Comparison of ENCODE assay signal across 15 cellular contexts in genomic region chr12:6238875-6239274, GRCh38. TPM values are rescaled to one million over a fixed set of nuclear protein-coding genes. Genes with fewer than 3 reads are reported as not detected.
DNase-seq lines count a peak whose midpoint lies in the region; ATAC-seq and TF ChIP-seq lines count a peak whose summit lies in the region.
"Had no signal": no experiment of that assay in that cellular context is flagged by ENCODE, and none has a peak within 500 bp of the region (broad histone marks: within the 10 kb centered on the region; RNA-seq: fewer than 3 reads in every experiment).

No MANE protein-coding gene starts in this region.

- no peak for TF ChIP-seq CTCF in WTC11 (IDR thresholded peaks at IDR 0.05)
- no peak for TF ChIP-seq CTCF in prostate gland (IDR thresholded peaks at IDR 0.05)

- H3K27ac ChIP-seq in prostate gland: peak overlapping the region; percentile 18 to 61
- H3K27ac ChIP-seq: BLaER1 had no signal

- 93% methylated on average over 3 of the region's 3 CpGs for WGBS in prostate gland

- H3K27ac Mint-ChIP-seq in WTC11: no peak overlapping the region; the same call in 1 of the 2 replicates
- no peak overlapping the region for H3K27ac Mint-ChIP-seq in T-helper 2 cell treated with Interferon-gamma antibody and Interleukin-4, amounts not matched to agents 5 μg/mL and 100 μg/mL, for 36 hours
- H3K27ac Mint-ChIP-seq: CD4-positive, CD25-positive, alpha-beta regulatory T cell had no signal

- H3K4me3 ChIP-seq in prostate gland: no peak overlapping the region
- H3K4me3 ChIP-seq: BLaER1, HAP-1 had no signal

- peaks cover 7% of the 10 kb centered on the region for H3K9me3 Mint-ChIP-seq in WTC11
- no peaks in the 10 kb centered on the region for H3K9me3 Mint-ChIP-seq in T-helper 2 cell treated with Interferon-gamma antibody and Interleukin-4, amounts not matched to agents 5 μg/mL and 100 μg/mL, for 36 hours

- CTCF ChIA-PET in WTC11 (lab: Charles Lee): interaction anchor here (1.6 kb wide), 1 partner anchor 43 kb away, joined by 5 read pairs; no protein-coding TSS in a partner anchor

- no peaks in the 10 kb centered on the region for H3K27me3 Mint-ChIP-seq in WTC11 (ENCODE audit: low read depth)
- no peaks in the 10 kb centered on the region for H3K27me3 Mint-ChIP-seq in T-helper 2 cell treated with Interferon-gamma antibody and Interleukin-4, amounts not matched to agents 5 μg/mL and 100 μg/mL, for 36 hours (ENCODE audit: low read depth)
- H3K27me3 Mint-ChIP-seq: CD4-positive, CD25-positive, alpha-beta regulatory T cell had no signal

- peaks cover 34% of the 10 kb centered on the region for H3K4me1 ChIP-seq in prostate gland (replicated peaks)
- H3K4me1 ChIP-seq: HAP-1 had no signal

- H3K36me3 Mint-ChIP-seq in WTC11: peaks cover 60% of the 10 kb centered on the region
- no peaks in the 10 kb centered on the region for H3K36me3 Mint-ChIP-seq in T-helper 2 cell treated with Interferon-gamma antibody and Interleukin-4, amounts not matched to agents 5 μg/mL and 100 μg/mL, for 36 hours (ENCODE audit: low read depth)

- no peak for TF ChIP-seq POLR2A in prostate gland (IDR thresholded peaks at IDR 0.05)

- H3K27me3 ChIP-seq in prostate gland (replicated peaks; ENCODE audit: insufficient read depth): no peaks in the 10 kb centered on the region
- H3K27me3 ChIP-seq: BLaER1 had no signal

- peaks cover 2% of the 10 kb centered on the region; the same call in 1 of the 2 replicates for H3K4me1 Mint-ChIP-seq in WTC11
- H3K4me1 Mint-ChIP-seq in T-helper 2 cell treated with Interferon-gamma antibody and Interleukin-4, amounts not matched to agents 5 μg/mL and 100 μg/mL, for 36 hours (ENCODE audit: low read depth): no peaks in the 10 kb centered on the region

- peak; percentile 63 for DNase-seq in DMS53 (lab: John Stamatoyannopoulos, UW)
- no peak for DNase-seq in DMS53 treated with DMSO at 0.1 percent for 48 hours (lab: John Stamatoyannopoulos, UW; ENCODE audit: unreplicated experiment)
- no peak for DNase-seq in WTC11 (ENCODE audit: low spot score)
- DNase-seq in prostate gland (ENCODE audit: low spot score): no peak
- no peak for DNase-seq in T-helper 2 cell treated with Interferon-gamma antibody and Interleukin-4, amounts not matched to agents 5 μg/mL and 100 μg/mL, for 36 hours (ENCODE audit: low spot score)
- no peak for DNase-seq in occipital lobe (lab: John Stamatoyannopoulos, UW)
- DNase-seq: 8988T; AML-193; CD4-positive, CD25-positive, alpha-beta regulatory T cell; DND-41; GDM1 had no signal

- intact Hi-C loops in prostate gland (cut with DNase I): no loop called here

- no peak overlapping the region for H3K4me3 Mint-ChIP-seq in WTC11
- H3K4me3 Mint-ChIP-seq in T-helper 2 cell treated with Interferon-gamma antibody and Interleukin-4, amounts not matched to agents 5 μg/mL and 100 μg/mL, for 36 hours: no peak overlapping the region
- H3K4me3 Mint-ChIP-seq: CD4-positive, CD25-positive, alpha-beta regulatory T cell had no signal

- ATAC-seq in WTC11 (no peak), GM19035 (IDR thresholded peaks at IDR 0.05; ENCODE audit: unreplicated experiment) (no peak)
- ATAC-seq: HepG2 had no signal

- H3K9me3 ChIP-seq in prostate gland: no peaks in the 10 kb centered on the region
- H3K9me3 ChIP-seq: BLaER1, HAP-1 had no signal

- POLR2A ChIA-PET in WTC11 (lab: Charles Lee): no interaction called here

- peaks cover 0 to 11% of the 10 kb centered on the region in 2 donors for H3K36me3 ChIP-seq in prostate gland

TF ChIP-seq in WTC11, 78 proteins besides CTCF, POLR2A, EP300 and RAD21:
- peak; percentile 73 for TF ChIP-seq ZNF121 (CRISPR knock-in tag; IDR thresholded peaks at IDR 0.05)
- TF ChIP-seq ELF4 (CRISPR knock-in tag; IDR thresholded peaks at IDR 0.05; ENCODE audit: low read depth): no peak
- no peak for TF ChIP-seq ZSCAN18 (CRISPR knock-in tag; IDR thresholded peaks at IDR 0.05)
- TF ChIP-seq TP53 (CRISPR knock-in tag; IDR thresholded peaks at IDR 0.05): no peak
- no peak for TF ChIP-seq SOX15 (CRISPR knock-in tag; IDR thresholded peaks at IDR 0.05)

RNA-seq across cellular contexts. Expression of gene CD9, which starts 38.7 kb away (rescaled TPM):
- 241 to 260 TPM (median 251 TPM) in 3 replicates for total RNA-seq in WTC11 (2021)
- total RNA-seq in prostate gland: 100 to 1,000 TPM; 198 to 845 TPM
- 29.5 TPM for total RNA-seq in occipital lobe
